ENCODE assay signal across 1 cellular context in the genomic region with DNA sequence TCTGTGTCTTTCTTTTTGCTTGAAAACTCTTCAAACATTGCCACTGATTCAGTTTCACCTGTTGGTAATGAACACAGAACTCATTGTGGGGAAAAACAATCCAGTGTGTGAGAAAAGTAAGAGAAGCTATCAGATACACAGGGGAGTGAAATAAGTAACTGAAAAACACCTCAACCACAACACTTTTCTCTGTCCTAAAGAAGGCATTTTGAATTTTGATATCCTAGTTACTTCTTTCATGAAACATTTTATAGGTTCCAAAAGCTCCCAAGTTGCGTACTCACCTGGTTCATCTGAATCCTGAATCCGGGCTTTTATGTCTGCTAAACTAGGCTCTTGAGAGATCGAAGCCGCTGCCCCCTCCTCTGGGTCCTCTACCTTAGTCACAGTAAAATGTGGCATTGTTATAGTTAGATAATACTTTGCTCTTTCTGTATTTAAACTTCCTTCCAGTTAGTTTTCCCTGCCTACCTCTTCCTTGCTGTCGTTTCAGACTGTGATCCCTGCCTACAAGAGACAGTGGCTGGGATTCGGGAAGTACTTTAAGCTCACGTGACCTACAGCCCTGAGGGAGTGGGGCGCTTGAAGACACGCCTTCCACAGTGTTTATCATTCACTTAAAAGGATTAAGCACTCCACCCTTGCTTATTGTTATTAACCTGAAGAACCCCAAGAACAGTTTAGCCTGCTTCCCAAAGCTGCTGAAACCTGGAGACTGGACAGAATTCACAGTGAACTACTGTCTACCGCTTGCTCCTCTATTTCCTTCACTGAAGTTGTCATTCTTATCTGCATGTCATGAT.
A peak's percentile ranks its signal among the peaks of the same experiment; 100 is the strongest.
TF ChIP-seq lines count a peak whose summit lies in the region.

No MANE protein-coding gene starts in this region.

TF ChIP-seq in endothelial cell of umbilical vein, 7 proteins besides CTCF, POLR2A, EP300 and RAD21:
- TF ChIP-seq MAX (IDR thresholded peaks at IDR 0.05; ENCODE audit: insufficient read depth, insufficient read length) (peak; percentile 75), MYC (IDR thresholded peaks at IDR 0.05; ENCODE audit: low read depth, low read length) (no peak)
